17 cellular contexts compared by ENCODE assay signal in genomic region chr20:32519367-32519730, GRCh38.
"Had no signal": no experiment of that assay in that cellular context is flagged by ENCODE, and none has a peak within 500 bp of the region (broad histone marks: within the 10 kb centered on the region; RNA-seq: fewer than 3 reads in every experiment).

No MANE protein-coding gene starts in this region.

- DNase-seq: activated CD4-positive, alpha-beta memory T cell treated with anti-CD3 and anti-CD28 coated beads for 36 hours; activated CD4-positive, alpha-beta T cell treated with anti-CD3 and anti-CD28 coated beads for 48 hours; activated CD8-positive, alpha-beta memory T cell treated with anti-CD3 and anti-CD28 coated beads, Interleukin-2, amount 50 U/mL, for 4 hours; activated naive CD8-positive, alpha-beta T cell treated with anti-CD3 and anti-CD28 coated beads, Interleukin-2, amount 50 U/mL, for 24 hours; activated T-cell treated with anti-CD3 and anti-CD28 coated beads, Interleukin-2, amount 50 U/mL, for 4 hours; cortex of kidney; naive B cell; occipital lobe; right cardiac atrium; stimulated activated naive CD8-positive, alpha-beta T cell treated with anti-CD3 and anti-CD28 coated beads, Interleukin-15, Interleukin-2, amounts not matched to agents 100 U/mL and 50 U/mL, for 24 hours; testis; uterus had no signal

- ATAC-seq: activated CD4-positive, CD25-positive, alpha-beta regulatory T cell treated with anti-CD3 and anti-CD28 coated beads, Interleukin-2, amount 50 U/mL, for 24 hours; activated naive CD8-positive, alpha-beta T cell treated with anti-CD3 and anti-CD28 coated beads, Interleukin-2, amount 50 U/mL, for 24 hours; activated T-cell treated with anti-CD3 and anti-CD28 coated beads, Interleukin-2, amount 50 U/mL, for 4 hours; activated T-helper 17 cell treated with anti-CD3 and anti-CD28 coated beads, Interleukin-2, amount 50 U/mL, for 72 hours; gastroesophageal sphincter; stimulated activated naive CD8-positive, alpha-beta T cell treated with anti-CD3 and anti-CD28 coated beads, Interleukin-15, Interleukin-2, amounts not matched to agents 100 U/mL and 50 U/mL, for 24 hours had no signal

- H3K4me1 ChIP-seq: uterus had no signal

- H3K79me2 ChIP-seq: hepatocyte had no signal

- H2AFZ ChIP-seq: hepatocyte had no signal

- H3K27ac ChIP-seq: gastroesophageal sphincter, hepatocyte, testis, uterus, VCaP had no signal

- H3K9me3 ChIP-seq: gastroesophageal sphincter, testis, uterus had no signal

- H3K4me2 ChIP-seq: hepatocyte had no signal

- H3K27me3 ChIP-seq: gastroesophageal sphincter, hepatocyte, testis, uterus had no signal

- H3K4me3 ChIP-seq: gastroesophageal sphincter, hepatocyte, testis, uterus had no signal

- H3K36me3 ChIP-seq: uterus had no signal
